ENCODE assay signal across 3 cellular contexts in the genomic region with DNA sequence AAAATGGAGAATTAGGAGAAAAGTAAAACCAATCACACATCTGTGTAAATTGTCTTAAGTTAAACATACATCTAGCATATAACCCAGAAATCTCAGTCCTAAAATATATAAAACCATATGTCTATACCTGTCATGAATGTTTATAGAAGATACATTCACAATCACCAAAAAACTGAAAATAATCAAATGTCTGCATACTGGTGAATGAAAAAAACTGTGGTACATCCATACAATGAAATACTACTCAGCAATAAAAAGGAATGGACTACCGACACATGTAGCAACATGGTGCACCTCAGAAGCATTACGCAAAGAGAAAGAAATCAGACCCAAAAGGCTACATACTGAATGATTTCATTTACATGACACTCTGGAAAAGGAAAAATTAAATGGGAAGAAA.
TF ChIP-seq lines count a peak whose summit lies in the region.

No MANE protein-coding gene starts in this region.

TF ChIP-seq in A549, 52 proteins besides CTCF, POLR2A, EP300 and RAD21:
- TF ChIP-seq KDM1A (IDR thresholded peaks at IDR 0.05; ENCODE audit: low read depth) (peak; percentile 75), TFCP2L1 (CRISPR knock-in tag; IDR thresholded peaks at IDR 0.05) (no peak), HOXB13 (CRISPR knock-in tag; IDR thresholded peaks at IDR 0.05; ENCODE audit: low read depth) (no peak)
TF ChIP-seq in A549: peak in this region for 1.

TF ChIP-seq in HEK293, 187 proteins besides CTCF, POLR2A, EP300 and RAD21:
- peak; percentile 18; the same call in 1 of the 2 replicates for TF ChIP-seq ZNF146 (tag by site-specific recombination; IDR thresholded peaks at IDR 0.05)
- TF ChIP-seq KLF8 (tag by site-specific recombination; IDR thresholded peaks at IDR 0.05): no peak

TF ChIP-seq in H1, 55 proteins besides CTCF, POLR2A, EP300 and RAD21 (continued from another document):
- TF ChIP-seq, protein P1, sequence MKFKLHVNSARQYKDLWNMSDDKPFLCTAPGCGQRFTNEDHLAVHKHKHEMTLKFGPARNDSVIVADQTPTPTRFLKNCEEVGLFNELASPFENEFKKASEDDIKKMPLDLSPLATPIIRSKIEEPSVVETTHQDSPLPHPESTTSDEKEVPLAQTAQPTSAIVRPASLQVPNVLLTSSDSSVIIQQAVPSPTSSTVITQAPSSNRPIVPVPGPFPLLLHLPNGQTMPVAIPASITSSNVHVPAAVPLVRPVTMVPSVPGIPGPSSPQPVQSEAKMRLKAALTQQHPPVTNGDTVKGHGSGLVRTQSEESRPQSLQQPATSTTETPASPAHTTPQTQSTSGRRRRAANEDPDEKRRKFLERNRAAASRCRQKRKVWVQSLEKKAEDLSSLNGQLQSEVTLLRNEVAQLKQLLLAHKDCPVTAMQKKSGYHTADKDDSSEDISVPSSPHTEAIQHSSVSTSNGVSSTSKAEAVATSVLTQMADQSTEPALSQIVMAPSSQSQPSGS (IDR thresholded peaks at IDR 0.05; ENCODE audit: low read length): no peak
- TF ChIP-seq SRF (IDR thresholded peaks at IDR 0.05; ENCODE audit: low read depth, low read length) (no peak), KDM1A (IDR thresholded peaks at IDR 0.05; ENCODE audit: borderline replicate concordance, low read length) (peak; percentile 67; the same call in 1 of the 2 replicates)
